14 cellular contexts compared by ENCODE assay signal in genomic region chr1:89703469-89703868, GRCh38.
"Had no signal": no experiment of that assay in that cellular context is flagged by ENCODE, and none has a peak within 500 bp of the region (broad histone marks: within the 10 kb centered on the region; RNA-seq: fewer than 3 reads in every experiment).

No MANE protein-coding gene starts in this region.

- H3K4me3 Mint-ChIP-seq: activated CD4-positive, alpha-beta memory T cell treated with anti-CD3 and anti-CD28 coated beads, Interleukin-2, amount 10 ng/mL, durations not matched to agents 7 days and 5 days; endodermal cell; natural killer cell treated with Interleukin-12 subunit alpha and Interleukin-12 subunit beta and Interleukin-15 and Interleukin-18, amount 100 ng/mL, for 72 hours; stimulated activated effector memory CD8-positive, alpha-beta T cell treated with anti-CD3 and anti-CD28 coated beads, Interleukin-12 subunit alpha, Interleukin-12 subunit beta, amount 100 ng/mL, for 72 hours had no signal

- H3K4me3 ChIP-seq: cardiac muscle cell, dorsolateral prefrontal cortex, thyroid gland had no signal

- H3K9me3 Mint-ChIP-seq: endodermal cell; stimulated activated effector memory CD8-positive, alpha-beta T cell treated with anti-CD3 and anti-CD28 coated beads, Interleukin-12 subunit alpha, Interleukin-12 subunit beta, amount 100 ng/mL, for 72 hours had no signal

- H3K36me3 ChIP-seq: cardiac muscle cell, thyroid gland, WERI-Rb-1 had no signal

- H3K27me3 ChIP-seq: cardiac muscle cell, dorsolateral prefrontal cortex, thyroid gland had no signal

- H3K9me3 ChIP-seq: thyroid gland had no signal

- H3K27ac ChIP-seq: cardiac muscle cell, dorsolateral prefrontal cortex, thyroid gland, WERI-Rb-1 had no signal

- H3K4me1 Mint-ChIP-seq: endodermal cell had no signal

- H3K27ac Mint-ChIP-seq: activated CD4-positive, alpha-beta memory T cell treated with anti-CD3 and anti-CD28 coated beads, Interleukin-2, amount 10 ng/mL, durations not matched to agents 7 days and 5 days; endodermal cell; natural killer cell treated with Interleukin-12 subunit alpha and Interleukin-12 subunit beta and Interleukin-15 and Interleukin-18, amount 100 ng/mL, for 72 hours had no signal

- H3K4me1 ChIP-seq: thyroid gland had no signal

- H3K27me3 Mint-ChIP-seq: activated CD4-positive, alpha-beta memory T cell treated with anti-CD3 and anti-CD28 coated beads, Interleukin-2, amount 10 ng/mL, durations not matched to agents 7 days and 5 days; natural killer cell treated with Interleukin-12 subunit alpha and Interleukin-12 subunit beta and Interleukin-15 and Interleukin-18, amount 100 ng/mL, for 72 hours had no signal

- ATAC-seq: natural killer cell treated with Interleukin-12 subunit alpha and Interleukin-12 subunit beta and Interleukin-15 and Interleukin-18, amount 100 ng/mL, for 72 hours; stimulated activated effector memory CD8-positive, alpha-beta T cell treated with anti-CD3 and anti-CD28 coated beads, Interleukin-12 subunit alpha, Interleukin-12 subunit beta, amount 100 ng/mL, for 72 hours had no signal

- DNase-seq: activated CD4-positive, alpha-beta memory T cell treated with anti-CD3 and anti-CD28 coated beads, Interleukin-2, amount 10 ng/mL, durations not matched to agents 7 days and 5 days; activated CD8-positive, alpha-beta memory T cell treated with anti-CD3 and anti-CD28 coated beads, Interleukin-2, amount 50 U/mL, for 4 hours; activated naive CD4-positive, alpha-beta T cell treated with Interleukin-2 at 50 U/mL for 16 hours; dorsolateral prefrontal cortex; endodermal cell; hippocampal formation; mesendoderm; posterior cingulate gyrus; T1000; thyroid gland; WERI-Rb-1 had no signal
